Comparison of ENCODE assay signal across 1 cellular context in the genomic region with DNA sequence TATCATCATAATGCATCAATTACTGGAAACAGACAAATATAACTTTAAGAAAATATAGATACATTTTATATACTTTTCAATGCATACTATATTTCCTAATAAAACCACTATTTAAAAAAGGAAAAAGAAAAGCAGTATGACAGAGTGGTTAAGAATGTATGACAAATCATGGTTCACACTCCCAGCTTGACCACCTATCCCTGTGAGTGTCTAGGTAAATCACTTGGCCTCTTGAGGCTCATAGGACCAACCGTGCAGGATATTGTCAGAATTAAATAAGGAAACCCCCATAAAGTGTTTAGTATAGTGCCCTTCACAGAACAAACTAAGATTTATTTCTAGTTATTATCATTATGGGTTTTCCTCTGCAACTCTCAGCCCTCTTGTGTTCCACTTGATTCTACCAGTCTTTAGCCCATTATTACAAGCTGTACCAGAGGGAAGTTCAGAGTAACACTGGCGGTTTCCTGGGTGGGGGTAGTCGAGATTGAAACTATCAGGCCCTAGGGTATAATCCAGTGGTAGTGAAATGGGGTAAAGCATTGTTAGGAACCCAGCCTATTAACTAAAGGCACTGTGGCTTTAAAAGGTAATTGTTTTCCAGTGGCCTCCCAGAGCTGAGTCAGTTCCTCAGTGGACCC.
TF ChIP-seq lines count a peak whose summit lies in the region.

No MANE protein-coding gene starts in this region.

TF ChIP-seq in WTC11, 78 proteins besides CTCF, POLR2A, EP300 and RAD21 (continued from another document):
- TF ChIP-seq, protein P1, sequence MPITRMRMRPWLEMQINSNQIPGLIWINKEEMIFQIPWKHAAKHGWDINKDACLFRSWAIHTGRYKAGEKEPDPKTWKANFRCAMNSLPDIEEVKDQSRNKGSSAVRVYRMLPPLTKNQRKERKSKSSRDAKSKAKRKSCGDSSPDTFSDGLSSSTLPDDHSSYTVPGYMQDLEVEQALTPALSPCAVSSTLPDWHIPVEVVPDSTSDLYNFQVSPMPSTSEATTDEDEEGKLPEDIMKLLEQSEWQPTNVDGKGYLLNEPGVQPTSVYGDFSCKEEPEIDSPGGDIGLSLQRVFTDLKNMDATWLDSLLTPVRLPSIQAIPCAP (CRISPR knock-in tag; IDR thresholded peaks at IDR 0.05): no peak
